Comparison of ENCODE assay signal across 2 cellular contexts in the genomic region with DNA sequence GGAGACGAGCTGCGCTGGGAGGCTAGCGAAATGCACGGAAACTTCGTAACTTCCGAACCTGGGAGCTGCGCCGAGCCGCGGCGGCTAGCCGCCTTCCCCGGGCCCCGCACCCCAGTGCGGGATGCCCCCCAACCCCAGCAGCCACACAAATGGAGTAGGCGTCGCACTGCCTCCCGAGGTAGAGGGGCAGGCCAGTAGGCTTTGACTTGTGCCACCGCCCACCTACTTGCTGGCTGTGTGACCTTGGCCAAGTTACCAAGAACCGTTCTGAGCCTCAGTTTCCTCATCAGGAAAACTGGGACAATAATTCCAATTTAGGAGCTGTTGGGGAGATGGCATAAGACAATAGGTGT.
TF ChIP-seq lines count a peak whose summit lies in the region.

No MANE protein-coding gene starts in this region.

TF ChIP-seq in SK-N-SH, 30 proteins besides CTCF, POLR2A, EP300 and RAD21 (continued from another document):
- TF ChIP-seq, protein P1, sequence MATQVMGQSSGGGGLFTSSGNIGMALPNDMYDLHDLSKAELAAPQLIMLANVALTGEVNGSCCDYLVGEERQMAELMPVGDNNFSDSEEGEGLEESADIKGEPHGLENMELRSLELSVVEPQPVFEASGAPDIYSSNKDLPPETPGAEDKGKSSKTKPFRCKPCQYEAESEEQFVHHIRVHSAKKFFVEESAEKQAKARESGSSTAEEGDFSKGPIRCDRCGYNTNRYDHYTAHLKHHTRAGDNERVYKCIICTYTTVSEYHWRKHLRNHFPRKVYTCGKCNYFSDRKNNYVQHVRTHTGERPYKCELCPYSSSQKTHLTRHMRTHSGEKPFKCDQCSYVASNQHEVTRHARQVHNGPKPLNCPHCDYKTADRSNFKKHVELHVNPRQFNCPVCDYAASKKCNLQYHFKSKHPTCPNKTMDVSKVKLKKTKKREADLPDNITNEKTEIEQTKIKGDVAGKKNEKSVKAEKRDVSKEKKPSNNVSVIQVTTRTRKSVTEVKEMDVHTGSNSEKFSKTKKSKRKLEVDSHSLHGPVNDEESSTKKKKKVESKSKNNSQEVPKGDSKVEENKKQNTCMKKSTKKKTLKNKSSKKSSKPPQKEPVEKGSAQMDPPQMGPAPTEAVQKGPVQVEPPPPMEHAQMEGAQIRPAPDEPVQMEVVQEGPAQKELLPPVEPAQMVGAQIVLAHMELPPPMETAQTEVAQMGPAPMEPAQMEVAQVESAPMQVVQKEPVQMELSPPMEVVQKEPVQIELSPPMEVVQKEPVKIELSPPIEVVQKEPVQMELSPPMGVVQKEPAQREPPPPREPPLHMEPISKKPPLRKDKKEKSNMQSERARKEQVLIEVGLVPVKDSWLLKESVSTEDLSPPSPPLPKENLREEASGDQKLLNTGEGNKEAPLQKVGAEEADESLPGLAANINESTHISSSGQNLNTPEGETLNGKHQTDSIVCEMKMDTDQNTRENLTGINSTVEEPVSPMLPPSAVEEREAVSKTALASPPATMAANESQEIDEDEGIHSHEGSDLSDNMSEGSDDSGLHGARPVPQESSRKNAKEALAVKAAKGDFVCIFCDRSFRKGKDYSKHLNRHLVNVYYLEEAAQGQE (IDR thresholded peaks at IDR 0.05; ENCODE audit: low read depth, low read length) = no peak
- no peak for TF ChIP-seq NRF1 (IDR thresholded peaks at IDR 0.05; ENCODE audit: low read depth, low read length)
- TF ChIP-seq POLR2AphosphoS5 (IDR thresholded peaks at IDR 0.05; ENCODE audit: low read depth, low read length) = no peak
- TF ChIP-seq YY1 (IDR thresholded peaks at IDR 0.05; ENCODE audit: low read depth) = no peak
- TF ChIP-seq, protein P2, sequence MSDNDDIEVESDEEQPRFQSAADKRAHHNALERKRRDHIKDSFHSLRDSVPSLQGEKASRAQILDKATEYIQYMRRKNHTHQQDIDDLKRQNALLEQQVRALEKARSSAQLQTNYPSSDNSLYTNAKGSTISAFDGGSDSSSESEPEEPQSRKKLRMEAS (IDR thresholded peaks at IDR 0.05; ENCODE audit: low read depth) = no peak
TF ChIP-seq in SK-N-SH: peak in this region for 0.

TF ChIP-seq in SK-N-SH treated with all-trans-retinoic acid at 6 μM for 48 hours, 23 proteins besides CTCF, POLR2A, EP300 and RAD21 (continued from another document):
- TF ChIP-seq, protein P3, sequence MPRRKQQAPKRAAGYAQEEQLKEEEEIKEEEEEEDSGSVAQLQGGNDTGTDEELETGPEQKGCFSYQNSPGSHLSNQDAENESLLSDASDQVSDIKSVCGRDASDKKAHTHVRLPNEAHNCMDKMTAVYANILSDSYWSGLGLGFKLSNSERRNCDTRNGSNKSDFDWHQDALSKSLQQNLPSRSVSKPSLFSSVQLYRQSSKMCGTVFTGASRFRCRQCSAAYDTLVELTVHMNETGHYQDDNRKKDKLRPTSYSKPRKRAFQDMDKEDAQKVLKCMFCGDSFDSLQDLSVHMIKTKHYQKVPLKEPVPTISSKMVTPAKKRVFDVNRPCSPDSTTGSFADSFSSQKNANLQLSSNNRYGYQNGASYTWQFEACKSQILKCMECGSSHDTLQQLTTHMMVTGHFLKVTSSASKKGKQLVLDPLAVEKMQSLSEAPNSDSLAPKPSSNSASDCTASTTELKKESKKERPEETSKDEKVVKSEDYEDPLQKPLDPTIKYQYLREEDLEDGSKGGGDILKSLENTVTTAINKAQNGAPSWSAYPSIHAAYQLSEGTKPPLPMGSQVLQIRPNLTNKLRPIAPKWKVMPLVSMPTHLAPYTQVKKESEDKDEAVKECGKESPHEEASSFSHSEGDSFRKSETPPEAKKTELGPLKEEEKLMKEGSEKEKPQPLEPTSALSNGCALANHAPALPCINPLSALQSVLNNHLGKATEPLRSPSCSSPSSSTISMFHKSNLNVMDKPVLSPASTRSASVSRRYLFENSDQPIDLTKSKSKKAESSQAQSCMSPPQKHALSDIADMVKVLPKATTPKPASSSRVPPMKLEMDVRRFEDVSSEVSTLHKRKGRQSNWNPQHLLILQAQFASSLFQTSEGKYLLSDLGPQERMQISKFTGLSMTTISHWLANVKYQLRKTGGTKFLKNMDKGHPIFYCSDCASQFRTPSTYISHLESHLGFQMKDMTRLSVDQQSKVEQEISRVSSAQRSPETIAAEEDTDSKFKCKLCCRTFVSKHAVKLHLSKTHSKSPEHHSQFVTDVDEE (CRISPR knock-in tag; IDR thresholded peaks at IDR 0.05) = no peak
- TF ChIP-seq, protein P4, sequence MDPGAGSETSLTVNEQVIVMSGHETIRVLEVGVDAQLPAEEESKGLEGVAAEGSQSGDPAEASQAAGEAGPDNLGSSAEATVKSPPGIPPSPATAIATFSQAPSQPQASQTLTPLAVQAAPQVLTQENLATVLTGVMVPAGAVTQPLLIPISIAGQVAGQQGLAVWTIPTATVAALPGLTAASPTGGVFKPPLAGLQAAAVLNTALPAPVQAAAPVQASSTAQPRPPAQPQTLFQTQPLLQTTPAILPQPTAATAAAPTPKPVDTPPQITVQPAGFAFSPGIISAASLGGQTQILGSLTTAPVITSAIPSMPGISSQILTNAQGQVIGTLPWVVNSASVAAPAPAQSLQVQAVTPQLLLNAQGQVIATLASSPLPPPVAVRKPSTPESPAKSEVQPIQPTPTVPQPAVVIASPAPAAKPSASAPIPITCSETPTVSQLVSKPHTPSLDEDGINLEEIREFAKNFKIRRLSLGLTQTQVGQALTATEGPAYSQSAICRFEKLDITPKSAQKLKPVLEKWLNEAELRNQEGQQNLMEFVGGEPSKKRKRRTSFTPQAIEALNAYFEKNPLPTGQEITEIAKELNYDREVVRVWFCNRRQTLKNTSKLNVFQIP (CRISPR knock-in tag; IDR thresholded peaks at IDR 0.05; ENCODE audit: borderline replicate concordance, low read depth) = no peak
- TF ChIP-seq RARB (CRISPR knock-in tag; IDR thresholded peaks at IDR 0.05) (no peak), ESRRG (CRISPR knock-in tag; IDR thresholded peaks at IDR 0.05) (no peak), ARNTL (CRISPR knock-in tag; IDR thresholded peaks at IDR 0.05; ENCODE audit: borderline replicate concordance, low read depth) (no peak), GLIS3 (CRISPR knock-in tag; IDR thresholded peaks at IDR 0.05) (no peak), BACH2 (CRISPR knock-in tag; IDR thresholded peaks at IDR 0.05; ENCODE audit: borderline replicate concordance) (no peak)
